Comparison of ENCODE assay signal across 8 cellular contexts in the genomic region with DNA sequence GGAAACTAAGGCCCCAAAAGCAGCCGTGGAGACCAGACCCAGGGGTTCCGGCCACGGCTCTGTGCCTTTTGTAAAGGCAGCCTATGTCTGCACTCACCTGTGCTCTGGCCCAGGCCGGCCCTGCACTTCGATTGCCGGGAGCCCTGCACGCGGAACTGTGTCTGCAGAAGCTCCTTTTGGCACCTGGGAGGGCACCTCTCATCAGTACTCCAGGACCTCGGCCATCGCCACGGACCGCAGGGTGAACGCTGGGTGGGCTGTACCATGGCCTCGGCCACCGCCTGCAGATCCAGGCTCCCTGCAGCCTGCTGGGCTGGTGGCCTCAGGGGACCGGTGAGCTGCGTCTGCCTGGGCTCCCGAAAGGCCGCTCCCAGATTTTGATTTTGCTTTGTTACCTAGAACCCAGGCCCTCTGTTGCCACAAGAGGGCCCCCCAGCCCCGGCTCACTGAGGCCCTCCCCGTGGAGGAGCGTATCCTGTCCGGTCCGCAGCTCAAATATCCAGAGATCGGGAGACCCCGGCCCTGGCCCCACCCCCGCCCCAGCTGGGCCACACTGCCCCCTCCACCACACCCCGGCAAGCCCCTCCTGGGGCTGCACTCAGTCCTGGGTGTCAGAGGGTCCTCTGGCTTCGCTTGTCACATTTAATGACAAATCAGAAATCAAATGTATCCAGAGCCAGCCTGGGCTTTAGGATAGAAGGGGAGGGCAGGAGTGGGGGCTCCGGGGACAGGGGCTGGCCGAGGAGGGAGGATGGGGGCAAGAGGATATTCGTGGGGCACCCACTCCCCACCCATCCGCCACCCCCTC.
DNase-seq lines count a peak whose midpoint lies in the region; ATAC-seq and TF ChIP-seq lines count a peak whose summit lies in the region.

No MANE protein-coding gene starts in this region.

- TF ChIP-seq RAD21 in IMR-90 (IDR thresholded peaks at IDR 0.05; ENCODE audit: low read length): peak; percentile 79

- no peak overlapping the region for H4K5ac ChIP-seq in IMR-90 (ENCODE audit: low read depth, low read length)

- H2AK9ac ChIP-seq in IMR-90 (replicated peaks; ENCODE audit: low read depth, low read length, poor library complexity): peak overlapping the region; percentile 82

- H3K56ac ChIP-seq in IMR-90 (ENCODE audit: extremely low read depth, insufficient read depth, low read length): no peak overlapping the region

- no peak overlapping the region for H2BK20ac ChIP-seq in IMR-90 (ENCODE audit: low read depth, low read length)

- H4K91ac ChIP-seq in IMR-90 (ENCODE audit: insufficient read depth, low read depth, low read length): no peak overlapping the region

- peak; percentile 64 for TF ChIP-seq CTCF in IMR-90 (conservative IDR thresholded peaks at IDR 0.05; ENCODE audit: low read depth, low read length)
- peak; percentile 84 for TF ChIP-seq CTCF in Panc1 (IDR thresholded peaks at IDR 0.05)
- TF ChIP-seq CTCF in osteoblast (IDR thresholded peaks at IDR 0.05; ENCODE audit: extremely low read depth, low read depth, low read length): peak; percentile 60
- TF ChIP-seq CTCF in thoracic aorta (IDR thresholded peaks at IDR 0.05): peak; percentile 26

- H2AFZ ChIP-seq in IMR-90 (replicated peaks; ENCODE audit: low read length, poor library complexity) (peak overlapping the region; percentile 82), osteoblast (ENCODE audit: low read length) (no peak overlapping the region)

- peaks cover 0 to 5% (median 5%) of the 10 kb centered on the region in 3 donors for H3K4me1 Mint-ChIP-seq in CD8-positive, alpha-beta memory T cell
- H3K4me1 Mint-ChIP-seq in activated T-helper 17 cell treated with anti-CD3 and anti-CD28 coated beads, Interleukin-2, amount 50 U/mL, for 72 hours: no peaks in the 10 kb centered on the region

- H3K9me3 ChIP-seq in CD8-positive, alpha-beta memory T cell (ENCODE audit: low read length): no peaks in the 10 kb centered on the region
- H3K9me3 ChIP-seq in IMR-90 (ENCODE audit: control insufficient read depth, insufficient read depth, low read length) (peaks cover 2% of the 10 kb centered on the region; the same call in 1 of the 2 replicates), Panc1 (ENCODE audit: control insufficient read depth, insufficient read depth, low read depth, low read length) (no peaks in the 10 kb centered on the region), osteoblast (ENCODE audit: low read depth, low read length) (no peaks in the 10 kb centered on the region), thoracic aorta (peaks cover 6% of the 10 kb centered on the region)

- peak; percentile 18 to 71 (median 46) for DNase-seq in CD8-positive, alpha-beta memory T cell
- DNase-seq in IMR-90 (peak; percentile 26), Panc1 (ENCODE audit: low read depth, low spot score) (no peak), foreskin melanocyte (peak; percentile 11), osteoblast (ENCODE audit: insufficient read length, low spot score, missing footprints) (peak; percentile 99), thoracic aorta (ENCODE audit: low spot score) (no peak)

- TF ChIP-seq POLR2A in IMR-90 (IDR thresholded peaks at IDR 0.05; ENCODE audit: low read depth, low read length): no peak

- no peaks in the 10 kb centered on the region for H3K79me1 ChIP-seq in IMR-90 (ENCODE audit: low read depth in 1 of 2, low read length in 2 of 2)

- intact Hi-C loops in IMR-90 (cut with micrococcal nuclease) (loop anchor here (2.0 kb wide), 1 partner anchor 226 kb away; no protein-coding TSS in a partner anchor), Panc1 (cut with micrococcal nuclease; ENCODE audit: unreplicated experiment) (loop anchor here (5.0 kb wide), 2 partner anchors 224 to 239 kb away; no protein-coding TSS in a partner anchor)

- H3K27me3 Mint-ChIP-seq in CD8-positive, alpha-beta memory T cell: peaks cover 7 to 22% of the 10 kb centered on the region in 2 donors
- H3K27me3 Mint-ChIP-seq in activated T-helper 17 cell treated with anti-CD3 and anti-CD28 coated beads, Interleukin-2, amount 50 U/mL, for 72 hours: peaks cover 3% of the 10 kb centered on the region

- H2BK5ac ChIP-seq in IMR-90 (ENCODE audit: low read depth, low read length, poor library complexity, severe bottlenecking): no peak overlapping the region

- peaks cover 4% of the 10 kb centered on the region for H3K27me3 ChIP-seq in CD8-positive, alpha-beta memory T cell (ENCODE audit: insufficient read depth, low read length, poor library complexity, severe bottlenecking)
- peaks cover 9% of the 10 kb centered on the region; the same call in 1 of the 2 replicates for H3K27me3 ChIP-seq in IMR-90 (ENCODE audit: control insufficient read depth, insufficient read depth, low read length)
- no peaks in the 10 kb centered on the region for H3K27me3 ChIP-seq in Panc1 (ENCODE audit: control insufficient read depth, insufficient read depth, low read length)
- H3K27me3 ChIP-seq in osteoblast (ENCODE audit: insufficient read depth, low read length): peaks cover 3% of the 10 kb centered on the region
- H3K27me3 ChIP-seq in thoracic aorta (replicated peaks; ENCODE audit: insufficient read depth): no peaks in the 10 kb centered on the region

- no peak overlapping the region for H4K8ac ChIP-seq in IMR-90 (ENCODE audit: low read depth in 2 of 2, low read length in 2 of 2)

- WGBS in IMR-90 (ENCODE audit: extremely low coverage in 2 of 2, insufficient read length in 1 of 2), 2 experiments: 44% methylated on average over 5 of the region's 33 CpGs; no CpG with 5 or more reads in 1 of the 2 experiments

- H3K27ac ChIP-seq in CD8-positive, alpha-beta memory T cell (ENCODE audit: low read depth, low read length): no peak overlapping the region
- H3K27ac ChIP-seq in IMR-90 (ENCODE audit: insufficient read depth, low read length) (no peak overlapping the region), Panc1 (ENCODE audit: low read length) (no peak overlapping the region), osteoblast (ENCODE audit: low read depth, low read length) (no peak overlapping the region), thoracic aorta (no peak overlapping the region)

- no peak overlapping the region for H3K4me3 Mint-ChIP-seq in CD8-positive, alpha-beta memory T cell
- no peak overlapping the region for H3K4me3 Mint-ChIP-seq in activated T-helper 17 cell treated with anti-CD3 and anti-CD28 coated beads, Interleukin-2, amount 50 U/mL, for 72 hours

- H3K14ac ChIP-seq in IMR-90 (replicated peaks; ENCODE audit: low read depth, low read length): no peak overlapping the region

- no peak overlapping the region for H2BK120ac ChIP-seq in IMR-90 (ENCODE audit: low read depth, low read length)

- H2AK5ac ChIP-seq in IMR-90 (ENCODE audit: low read depth, low read length): no peak overlapping the region

- no peak overlapping the region for H2BK15ac ChIP-seq in IMR-90 (ENCODE audit: low read depth, low read length)

- H3K36me3 Mint-ChIP-seq in CD8-positive, alpha-beta memory T cell: no peaks in the 10 kb centered on the region
- H3K36me3 Mint-ChIP-seq in activated T-helper 17 cell treated with anti-CD3 and anti-CD28 coated beads, Interleukin-2, amount 50 U/mL, for 72 hours (ENCODE audit: low read depth): no peaks in the 10 kb centered on the region

- H3K9me1 ChIP-seq in IMR-90 (ENCODE audit: insufficient read depth, low read length): no peaks in the 10 kb centered on the region

- H3K4ac ChIP-seq in IMR-90 (ENCODE audit: low read depth, low read length): no peak overlapping the region

- CTCF ChIA-PET in CD8-positive, alpha-beta memory T cell (lab: Charles Lee): interaction anchor here (0.7 to 2.6 kb wide), 15 partner anchors 10 to 299 kb away, joined by 3 to 20 read pairs (median 4); a partner anchor contains a TSS
- CTCF ChIA-PET in IMR-90 (lab: Yijun Ruan, JAX): interaction anchor here (0.8 to 1.9 kb wide), 5 partner anchors 14 to 225 kb away, joined by 3 to 17 read pairs (median 3); no protein-coding TSS in a partner anchor
- CTCF ChIA-PET in Panc1 (lab: Charles Lee): interaction anchor here (0.6 to 0.9 kb wide), 4 partner anchors 199 to 441 kb away, joined by 3 to 4 read pairs (median 4); no protein-coding TSS in a partner anchor

- BruUV-seq in IMR-90 (replicated peaks; lab: Mats Ljungman, UMichigan) (no TSS peak), Panc1 (replicated peaks; lab: Mats Ljungman, UMichigan) (no TSS peak)

- H4K20me1 ChIP-seq in IMR-90 (ENCODE audit: insufficient read depth, low read length) (no peaks in the 10 kb centered on the region), osteoblast (ENCODE audit: insufficient read depth, low read length) (no peaks in the 10 kb centered on the region)

- POLR2A ChIA-PET in CD8-positive, alpha-beta memory T cell (lab: Charles Lee): no interaction called here
- POLR2A ChIA-PET in IMR-90 (lab: Charles Lee; ENCODE audit: unreplicated experiment): no interaction called here
- POLR2A ChIA-PET in Panc1 (lab: Charles Lee): interaction anchor here (0.6 kb wide), 1 partner anchor 124 kb away, joined by 4 read pairs; no protein-coding TSS in a partner anchor

- no peak overlapping the region for H3K23ac ChIP-seq in IMR-90 (ENCODE audit: low read depth, low read length)

- no peak overlapping the region for H3K27ac Mint-ChIP-seq in CD8-positive, alpha-beta memory T cell
- no peak overlapping the region for H3K27ac Mint-ChIP-seq in activated T-helper 17 cell treated with anti-CD3 and anti-CD28 coated beads, Interleukin-2, amount 50 U/mL, for 72 hours

- dilution Hi-C loops in IMR-90 (cut with HindIII; ENCODE audit: low sequenced_read_pairs, unreplicated experiment): no loop called here

- H3K4me2 ChIP-seq in IMR-90 (ENCODE audit: low read depth, low read length): peak overlapping the region; percentile 71; the same call in 1 of the 2 replicates
- no peak overlapping the region for H3K4me2 ChIP-seq in osteoblast (ENCODE audit: insufficient read depth, low read length)

- in situ Hi-C loops in IMR-90 (cut with MboI; ENCODE audit: low sequenced_read_pairs) (no loop called here), Panc1 (cut with HindIII; ENCODE audit: low pct_unique_long_range_greater_than_20kb, low sequenced_read_pairs) (no loop called here)

- ATAC-seq in IMR-90 (ENCODE audit: low read depth) (peak; percentile 98), Panc1 (peak; percentile 98), thoracic aorta (ENCODE audit: insufficient number of reproducible peaks, low FRiP score, low read depth) (no peak), HG03108 (IDR thresholded peaks at IDR 0.05; ENCODE audit: unreplicated experiment) (no peak)
- ATAC-seq in activated T-helper 17 cell treated with anti-CD3 and anti-CD28 coated beads, Interleukin-2, amount 50 U/mL, for 72 hours (replicated peaks): peak; percentile 89

- no peak overlapping the region for H3K9ac ChIP-seq in IMR-90 (ENCODE audit: low read depth, low read length)

- no peaks in the 10 kb centered on the region for H3K79me2 ChIP-seq in osteoblast (ENCODE audit: insufficient read depth, low read length)

- no peaks in the 10 kb centered on the region for H3K9me3 Mint-ChIP-seq in CD8-positive, alpha-beta memory T cell
- no peaks in the 10 kb centered on the region for H3K9me3 Mint-ChIP-seq in activated T-helper 17 cell treated with anti-CD3 and anti-CD28 coated beads, Interleukin-2, amount 50 U/mL, for 72 hours

- H3K36me3 ChIP-seq in CD8-positive, alpha-beta memory T cell (ENCODE audit: insufficient read depth, low read length): no peaks in the 10 kb centered on the region
- H3K36me3 ChIP-seq in IMR-90 (ENCODE audit: control insufficient read depth, insufficient read depth, low read length): no peaks in the 10 kb centered on the region
- H3K36me3 ChIP-seq in Panc1 (ENCODE audit: control insufficient read depth, insufficient read depth, low read length): no peaks in the 10 kb centered on the region
- no peaks in the 10 kb centered on the region for H3K36me3 ChIP-seq in osteoblast (ENCODE audit: insufficient read depth, low read length)
- H3K36me3 ChIP-seq in thoracic aorta: no peaks in the 10 kb centered on the region

- peaks cover 9% of the 10 kb centered on the region for H3K4me1 ChIP-seq in CD8-positive, alpha-beta memory T cell (ENCODE audit: insufficient read depth, low read length)
- H3K4me1 ChIP-seq in IMR-90 (ENCODE audit: control insufficient read depth, insufficient read depth, low read length): no peaks in the 10 kb centered on the region
- no peaks in the 10 kb centered on the region for H3K4me1 ChIP-seq in Panc1 (ENCODE audit: control insufficient read depth, insufficient read depth, low read length)
- H3K4me1 ChIP-seq in osteoblast (ENCODE audit: insufficient read depth, low read length): no peaks in the 10 kb centered on the region
- peaks cover 0 to 4% of the 10 kb centered on the region in 2 donors for H3K4me1 ChIP-seq in thoracic aorta (ENCODE audit: control insufficient read depth in 1 of 2, low read depth in 2 of 2)

- H3K4me3 ChIP-seq in CD8-positive, alpha-beta memory T cell (ENCODE audit: low read length): no peak overlapping the region
- H3K4me3 ChIP-seq in IMR-90 (ENCODE audit: insufficient read depth, low read depth, low read length) (no peak overlapping the region), Panc1 (ENCODE audit: low read depth in 2 of 2, low read length in 2 of 2) (0 out of 4 replicates have a peak overlapping the region, but pooled peaks of 1 of the 2 experiments have one; percentile 8), osteoblast (ENCODE audit: insufficient read depth, low read length) (no peak overlapping the region), thoracic aorta (no peak overlapping the region)

- no peak overlapping the region for H3K18ac ChIP-seq in IMR-90 (ENCODE audit: low read depth, low read length)

Comparison
In these comparisons a context has a peak if more than half of its experiments do, and no peak if none do; other contexts are left out.
1. DNase-seq: peak in CD8-positive, alpha-beta memory T cell (5 of 5), IMR-90 (single experiment), foreskin melanocyte (single experiment) and osteoblast (single experiment); none in Panc1 (single experiment) and thoracic aorta (single experiment).
2. ATAC-seq: peak in IMR-90 (single experiment), Panc1 (single experiment) and activated T-helper 17 cell treated with anti-CD3 and anti-CD28 coated beads, Interleukin-2, amount 50 U/mL, for 72 hours (single experiment); none in thoracic aorta (single experiment) and HG03108 (single experiment).
3. CTCF ChIP-seq: peak in every context shown above with its lines; median percentile 84 in Panc1; 64 in IMR-90; 60 in osteoblast; 26 in thoracic aorta.